In genomic region chr16:23830276-23830675, GRCh38 we compare ENCODE assay signal across 30 cellular contexts. TPM values are rescaled to one million over a fixed set of nuclear protein-coding genes. Genes with fewer than 3 reads are reported as not detected.
"Had no signal": no experiment of that assay in that cellular context is flagged by ENCODE, and none has a peak within 500 bp of the region (broad histone marks: within the 10 kb centered on the region; RNA-seq: fewer than 3 reads in every experiment).

No MANE protein-coding gene starts in this region.

- DNase-seq: cortex of kidney; effector CD8-positive, alpha-beta T cell; effector memory CD8-positive, alpha-beta T cell; endodermal cell; erythroblast; esophagus squamous epithelium; foreskin fibroblast; foreskin melanocyte; gastrocnemius medialis; glutamatergic neuron; head of caudate nucleus; heart right ventricle; hippocampal formation; left cardiac atrium; left lung; left ventricle myocardium superior; lower lobe of right lung; mesenchymal stem cell; mucosa of descending colon; naive B cell; naive thymus-derived CD8-positive, alpha-beta T cell had no signal

- ATAC-seq: effector memory CD8-positive, alpha-beta T cell; esophagus mucosa; gastrocnemius medialis; heart right ventricle; left cardiac atrium; left lung; left ventricle myocardium superior; lower lobe of right lung; mucosa of descending colon; naive thymus-derived CD8-positive, alpha-beta T cell had no signal

- H3K27ac ChIP-seq: epithelial cell of prostate, esophagus squamous epithelium, gastrocnemius medialis, heart right ventricle, left lung, lower lobe of right lung had no signal

- H3K9me3 ChIP-seq: gastrocnemius medialis had no signal

- H3K4me1 ChIP-seq: gastrocnemius medialis had no signal

- H3K36me3 ChIP-seq: esophagus squamous epithelium, gastrocnemius medialis, heart right ventricle, left lung, lower lobe of right lung had no signal

- H3K4me3 ChIP-seq: esophagus squamous epithelium, gastrocnemius medialis, heart right ventricle, left lung, lower lobe of right lung, mucosa of descending colon had no signal

- FAIRE-seq: endometrium, islet of Langerhans, keratinocyte had no signal

RNA-seq across cellular contexts. Expression of gene PRKCB, which starts 5.5 kb away (rescaled TPM):
- total RNA-seq: dermis microvascular lymphatic vessel endothelial cell, glomerular endothelial cell, lung microvascular endothelial cell, myocyte had no signal
